ENCODE assay signal across 1 cellular context in the genomic region with DNA sequence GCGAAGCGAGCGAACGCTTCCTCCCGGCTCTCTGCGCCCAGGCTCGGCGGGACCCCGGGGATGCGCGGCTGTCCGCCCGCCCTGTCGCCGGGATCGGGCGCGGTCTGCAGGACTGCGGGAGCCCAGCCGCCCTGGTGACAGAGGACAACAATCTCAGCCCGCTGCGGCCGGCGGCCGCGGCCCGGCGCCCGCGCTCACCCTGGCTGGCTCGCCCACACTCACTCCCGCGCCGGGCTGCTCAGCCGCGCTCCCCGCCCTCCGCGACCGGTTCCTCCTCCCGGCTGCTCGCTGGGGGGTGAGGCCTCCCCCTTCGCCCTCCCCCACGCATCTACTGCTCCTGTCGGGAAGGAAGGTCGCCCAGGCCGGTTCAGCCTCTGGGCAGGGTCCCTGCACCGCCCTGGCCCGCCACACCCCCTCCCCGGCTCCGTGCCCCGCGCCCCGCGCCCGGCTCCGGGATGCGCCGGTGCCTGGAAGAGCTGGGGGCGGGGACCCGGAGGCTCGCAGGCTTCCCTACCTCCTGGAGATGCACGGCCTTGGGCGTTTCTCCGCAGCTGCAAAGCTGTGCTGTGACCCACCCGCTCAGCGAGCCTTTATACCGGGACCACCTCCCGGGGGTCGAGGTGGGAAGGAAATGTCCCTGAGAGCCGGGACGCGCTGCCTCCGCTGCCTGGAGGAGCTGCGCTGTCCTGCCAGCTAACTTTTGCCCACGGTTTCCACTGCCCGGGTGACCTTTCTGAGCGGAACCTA.
TF ChIP-seq lines count a peak whose summit lies in the region.

A gene with protein sequence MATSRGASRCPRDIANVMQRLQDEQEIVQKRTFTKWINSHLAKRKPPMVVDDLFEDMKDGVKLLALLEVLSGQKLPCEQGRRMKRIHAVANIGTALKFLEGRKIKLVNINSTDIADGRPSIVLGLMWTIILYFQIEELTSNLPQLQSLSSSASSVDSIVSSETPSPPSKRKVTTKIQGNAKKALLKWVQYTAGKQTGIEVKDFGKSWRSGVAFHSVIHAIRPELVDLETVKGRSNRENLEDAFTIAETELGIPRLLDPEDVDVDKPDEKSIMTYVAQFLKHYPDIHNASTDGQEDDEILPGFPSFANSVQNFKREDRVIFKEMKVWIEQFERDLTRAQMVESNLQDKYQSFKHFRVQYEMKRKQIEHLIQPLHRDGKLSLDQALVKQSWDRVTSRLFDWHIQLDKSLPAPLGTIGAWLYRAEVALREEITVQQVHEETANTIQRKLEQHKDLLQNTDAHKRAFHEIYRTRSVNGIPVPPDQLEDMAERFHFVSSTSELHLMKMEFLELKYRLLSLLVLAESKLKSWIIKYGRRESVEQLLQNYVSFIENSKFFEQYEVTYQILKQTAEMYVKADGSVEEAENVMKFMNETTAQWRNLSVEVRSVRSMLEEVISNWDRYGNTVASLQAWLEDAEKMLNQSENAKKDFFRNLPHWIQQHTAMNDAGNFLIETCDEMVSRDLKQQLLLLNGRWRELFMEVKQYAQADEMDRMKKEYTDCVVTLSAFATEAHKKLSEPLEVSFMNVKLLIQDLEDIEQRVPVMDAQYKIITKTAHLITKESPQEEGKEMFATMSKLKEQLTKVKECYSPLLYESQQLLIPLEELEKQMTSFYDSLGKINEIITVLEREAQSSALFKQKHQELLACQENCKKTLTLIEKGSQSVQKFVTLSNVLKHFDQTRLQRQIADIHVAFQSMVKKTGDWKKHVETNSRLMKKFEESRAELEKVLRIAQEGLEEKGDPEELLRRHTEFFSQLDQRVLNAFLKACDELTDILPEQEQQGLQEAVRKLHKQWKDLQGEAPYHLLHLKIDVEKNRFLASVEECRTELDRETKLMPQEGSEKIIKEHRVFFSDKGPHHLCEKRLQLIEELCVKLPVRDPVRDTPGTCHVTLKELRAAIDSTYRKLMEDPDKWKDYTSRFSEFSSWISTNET (N-terminal part only) (minus strand): TSS at position 688 of the 747 bp plus-strand sequence. CDS start 9,031 bp downstream, outside the sequence.

TF ChIP-seq in HEK293, 187 proteins besides CTCF, POLR2A, EP300 and RAD21 (continued from another document):
- TF ChIP-seq, protein P1, sequence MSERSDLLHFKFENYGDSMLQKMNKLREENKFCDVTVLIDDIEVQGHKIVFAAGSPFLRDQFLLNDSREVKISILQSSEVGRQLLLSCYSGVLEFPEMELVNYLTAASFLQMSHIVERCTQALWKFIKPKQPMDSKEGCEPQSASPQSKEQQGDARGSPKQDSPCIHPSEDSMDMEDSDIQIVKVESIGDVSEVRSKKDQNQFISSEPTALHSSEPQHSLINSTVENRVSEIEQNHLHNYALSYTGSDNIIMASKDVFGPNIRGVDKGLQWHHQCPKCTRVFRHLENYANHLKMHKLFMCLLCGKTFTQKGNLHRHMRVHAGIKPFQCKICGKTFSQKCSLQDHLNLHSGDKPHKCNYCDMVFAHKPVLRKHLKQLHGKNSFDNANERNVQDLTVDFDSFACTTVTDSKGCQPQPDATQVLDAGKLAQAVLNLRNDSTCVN (tag by site-specific recombination; optimal IDR thresholded peaks at IDR 0.05) = peak; percentile 88
- TF ChIP-seq ZNF214 (tag by site-specific recombination; IDR thresholded peaks at IDR 0.05; ENCODE audit: borderline replicate concordance) (no peak), ZNF76 (tag by site-specific recombination; IDR thresholded peaks at IDR 0.05; ENCODE audit: borderline replicate concordance, low read depth) (no peak), SP7 (tag by site-specific recombination; IDR thresholded peaks at IDR 0.05) (no peak), WT1 (tag by site-specific recombination; IDR thresholded peaks at IDR 0.05) (no peak), ZNF626 (tag by site-specific recombination; IDR thresholded peaks at IDR 0.05) (no peak), GLIS2 (tag by site-specific recombination; IDR thresholded peaks at IDR 0.05) (peak; percentile 91), ZNF10 (tag by site-specific recombination; IDR thresholded peaks at IDR 0.05) (no peak), SP3 (tag by site-specific recombination; IDR thresholded peaks at IDR 0.05) (peak; percentile 61), REPIN1 (tag by site-specific recombination; IDR thresholded peaks at IDR 0.05; ENCODE audit: low read depth) (no peak), ZNF530 (tag by site-specific recombination; IDR thresholded peaks at IDR 0.05; ENCODE audit: low read depth) (no peak), ZNF585B (tag by site-specific recombination; IDR thresholded peaks at IDR 0.05) (no peak), ZIC2 (tag by site-specific recombination; IDR thresholded peaks at IDR 0.05) (peak; percentile 6; the same call in 1 of the 2 replicates), ZNF37A (tag by site-specific recombination; IDR thresholded peaks at IDR 0.05) (no peak), GLIS1 (tag by site-specific recombination; IDR thresholded peaks at IDR 0.05) (peak; percentile 81), ZNF623 (tag by site-specific recombination; IDR thresholded peaks at IDR 0.05) (no peak), ZNF24 (tag by site-specific recombination; IDR thresholded peaks at IDR 0.05) (no peak), SP2 (tag by site-specific recombination; IDR thresholded peaks at IDR 0.05) (peak; percentile 59), ZNF221 (tag by site-specific recombination; IDR thresholded peaks at IDR 0.05; ENCODE audit: borderline replicate concordance) (no peak), ZNF555 (tag by site-specific recombination; conservative IDR thresholded peaks at IDR 0.05) (no peak), YY2 (tag by site-specific recombination; IDR thresholded peaks at IDR 0.05) (no peak), ZNF157 (tag by site-specific recombination; IDR thresholded peaks at IDR 0.05) (no peak), ZNF324 (tag by site-specific recombination; IDR thresholded peaks at IDR 0.05) (no peak)
- TF ChIP-seq, protein P2, sequence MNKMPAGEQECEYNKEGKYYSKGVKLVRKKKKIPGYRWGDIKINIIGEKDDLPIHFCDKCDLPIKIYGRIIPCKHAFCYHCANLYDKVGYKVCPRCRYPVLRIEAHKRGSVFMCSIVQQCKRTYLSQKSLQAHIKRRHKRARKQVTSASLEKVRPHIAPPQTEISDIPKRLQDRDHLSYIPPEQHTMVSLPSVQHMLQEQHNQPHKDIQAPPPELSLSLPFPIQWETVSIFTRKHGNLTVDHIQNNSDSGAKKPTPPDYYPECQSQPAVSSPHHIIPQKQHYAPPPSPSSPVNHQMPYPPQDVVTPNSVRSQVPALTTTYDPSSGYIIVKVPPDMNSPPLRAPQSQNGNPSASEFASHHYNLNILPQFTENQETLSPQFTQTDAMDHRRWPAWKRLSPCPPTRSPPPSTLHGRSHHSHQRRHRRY (tag by site-specific recombination; IDR thresholded peaks at IDR 0.05) = no peak
- TF ChIP-seq, protein P3, sequence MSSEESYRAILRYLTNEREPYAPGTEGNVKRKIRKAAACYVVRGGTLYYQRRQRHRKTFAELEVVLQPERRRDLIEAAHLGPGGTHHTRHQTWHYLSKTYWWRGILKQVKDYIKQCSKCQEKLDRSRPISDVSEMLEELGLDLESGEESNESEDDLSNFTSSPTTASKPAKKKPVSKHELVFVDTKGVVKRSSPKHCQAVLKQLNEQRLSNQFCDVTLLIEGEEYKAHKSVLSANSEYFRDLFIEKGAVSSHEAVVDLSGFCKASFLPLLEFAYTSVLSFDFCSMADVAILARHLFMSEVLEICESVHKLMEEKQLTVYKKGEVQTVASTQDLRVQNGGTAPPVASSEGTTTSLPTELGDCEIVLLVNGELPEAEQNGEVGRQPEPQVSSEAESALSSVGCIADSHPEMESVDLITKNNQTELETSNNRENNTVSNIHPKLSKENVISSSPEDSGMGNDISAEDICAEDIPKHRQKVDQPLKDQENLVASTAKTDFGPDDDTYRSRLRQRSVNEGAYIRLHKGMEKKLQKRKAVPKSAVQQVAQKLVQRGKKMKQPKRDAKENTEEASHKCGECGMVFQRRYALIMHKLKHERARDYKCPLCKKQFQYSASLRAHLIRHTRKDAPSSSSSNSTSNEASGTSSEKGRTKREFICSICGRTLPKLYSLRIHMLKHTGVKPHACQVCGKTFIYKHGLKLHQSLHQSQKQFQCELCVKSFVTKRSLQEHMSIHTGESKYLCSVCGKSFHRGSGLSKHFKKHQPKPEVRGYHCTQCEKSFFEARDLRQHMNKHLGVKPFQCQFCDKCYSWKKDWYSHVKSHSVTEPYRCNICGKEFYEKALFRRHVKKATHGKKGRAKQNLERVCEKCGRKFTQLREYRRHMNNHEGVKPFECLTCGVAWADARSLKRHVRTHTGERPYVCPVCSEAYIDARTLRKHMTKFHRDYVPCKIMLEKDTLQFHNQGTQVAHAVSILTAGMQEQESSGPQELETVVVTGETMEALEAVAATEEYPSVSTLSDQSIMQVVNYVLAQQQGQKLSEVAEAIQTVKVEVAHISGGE (tag by site-specific recombination; conservative IDR thresholded peaks at IDR 0.05; ENCODE audit: low read depth) = no peak
- TF ChIP-seq, protein P4, sequence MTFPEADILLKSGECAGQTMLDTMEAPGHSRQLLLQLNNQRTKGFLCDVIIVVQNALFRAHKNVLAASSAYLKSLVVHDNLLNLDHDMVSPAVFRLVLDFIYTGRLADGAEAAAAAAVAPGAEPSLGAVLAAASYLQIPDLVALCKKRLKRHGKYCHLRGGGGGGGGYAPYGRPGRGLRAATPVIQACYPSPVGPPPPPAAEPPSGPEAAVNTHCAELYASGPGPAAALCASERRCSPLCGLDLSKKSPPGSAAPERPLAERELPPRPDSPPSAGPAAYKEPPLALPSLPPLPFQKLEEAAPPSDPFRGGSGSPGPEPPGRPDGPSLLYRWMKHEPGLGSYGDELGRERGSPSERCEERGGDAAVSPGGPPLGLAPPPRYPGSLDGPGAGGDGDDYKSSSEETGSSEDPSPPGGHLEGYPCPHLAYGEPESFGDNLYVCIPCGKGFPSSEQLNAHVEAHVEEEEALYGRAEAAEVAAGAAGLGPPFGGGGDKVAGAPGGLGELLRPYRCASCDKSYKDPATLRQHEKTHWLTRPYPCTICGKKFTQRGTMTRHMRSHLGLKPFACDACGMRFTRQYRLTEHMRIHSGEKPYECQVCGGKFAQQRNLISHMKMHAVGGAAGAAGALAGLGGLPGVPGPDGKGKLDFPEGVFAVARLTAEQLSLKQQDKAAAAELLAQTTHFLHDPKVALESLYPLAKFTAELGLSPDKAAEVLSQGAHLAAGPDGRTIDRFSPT (tag by site-specific recombination; IDR thresholded peaks at IDR 0.05) = no peak
- TF ChIP-seq, protein P5, sequence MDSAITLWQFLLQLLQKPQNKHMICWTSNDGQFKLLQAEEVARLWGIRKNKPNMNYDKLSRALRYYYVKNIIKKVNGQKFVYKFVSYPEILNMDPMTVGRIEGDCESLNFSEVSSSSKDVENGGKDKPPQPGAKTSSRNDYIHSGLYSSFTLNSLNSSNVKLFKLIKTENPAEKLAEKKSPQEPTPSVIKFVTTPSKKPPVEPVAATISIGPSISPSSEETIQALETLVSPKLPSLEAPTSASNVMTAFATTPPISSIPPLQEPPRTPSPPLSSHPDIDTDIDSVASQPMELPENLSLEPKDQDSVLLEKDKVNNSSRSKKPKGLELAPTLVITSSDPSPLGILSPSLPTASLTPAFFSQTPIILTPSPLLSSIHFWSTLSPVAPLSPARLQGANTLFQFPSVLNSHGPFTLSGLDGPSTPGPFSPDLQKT (IDR thresholded peaks at IDR 0.05; ENCODE audit: borderline replicate concordance, low read depth, low read length) = no peak
- TF ChIP-seq, protein P6, sequence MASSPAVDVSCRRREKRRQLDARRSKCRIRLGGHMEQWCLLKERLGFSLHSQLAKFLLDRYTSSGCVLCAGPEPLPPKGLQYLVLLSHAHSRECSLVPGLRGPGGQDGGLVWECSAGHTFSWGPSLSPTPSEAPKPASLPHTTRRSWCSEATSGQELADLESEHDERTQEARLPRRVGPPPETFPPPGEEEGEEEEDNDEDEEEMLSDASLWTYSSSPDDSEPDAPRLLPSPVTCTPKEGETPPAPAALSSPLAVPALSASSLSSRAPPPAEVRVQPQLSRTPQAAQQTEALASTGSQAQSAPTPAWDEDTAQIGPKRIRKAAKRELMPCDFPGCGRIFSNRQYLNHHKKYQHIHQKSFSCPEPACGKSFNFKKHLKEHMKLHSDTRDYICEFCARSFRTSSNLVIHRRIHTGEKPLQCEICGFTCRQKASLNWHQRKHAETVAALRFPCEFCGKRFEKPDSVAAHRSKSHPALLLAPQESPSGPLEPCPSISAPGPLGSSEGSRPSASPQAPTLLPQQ (tag by site-specific recombination; IDR thresholded peaks at IDR 0.05) = no peak
- TF ChIP-seq, protein P7, sequence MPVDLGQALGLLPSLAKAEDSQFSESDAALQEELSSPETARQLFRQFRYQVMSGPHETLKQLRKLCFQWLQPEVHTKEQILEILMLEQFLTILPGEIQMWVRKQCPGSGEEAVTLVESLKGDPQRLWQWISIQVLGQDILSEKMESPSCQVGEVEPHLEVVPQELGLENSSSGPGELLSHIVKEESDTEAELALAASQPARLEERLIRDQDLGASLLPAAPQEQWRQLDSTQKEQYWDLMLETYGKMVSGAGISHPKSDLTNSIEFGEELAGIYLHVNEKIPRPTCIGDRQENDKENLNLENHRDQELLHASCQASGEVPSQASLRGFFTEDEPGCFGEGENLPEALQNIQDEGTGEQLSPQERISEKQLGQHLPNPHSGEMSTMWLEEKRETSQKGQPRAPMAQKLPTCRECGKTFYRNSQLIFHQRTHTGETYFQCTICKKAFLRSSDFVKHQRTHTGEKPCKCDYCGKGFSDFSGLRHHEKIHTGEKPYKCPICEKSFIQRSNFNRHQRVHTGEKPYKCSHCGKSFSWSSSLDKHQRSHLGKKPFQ (tag by site-specific recombination; IDR thresholded peaks at IDR 0.05) = no peak
- TF ChIP-seq, protein P8, sequence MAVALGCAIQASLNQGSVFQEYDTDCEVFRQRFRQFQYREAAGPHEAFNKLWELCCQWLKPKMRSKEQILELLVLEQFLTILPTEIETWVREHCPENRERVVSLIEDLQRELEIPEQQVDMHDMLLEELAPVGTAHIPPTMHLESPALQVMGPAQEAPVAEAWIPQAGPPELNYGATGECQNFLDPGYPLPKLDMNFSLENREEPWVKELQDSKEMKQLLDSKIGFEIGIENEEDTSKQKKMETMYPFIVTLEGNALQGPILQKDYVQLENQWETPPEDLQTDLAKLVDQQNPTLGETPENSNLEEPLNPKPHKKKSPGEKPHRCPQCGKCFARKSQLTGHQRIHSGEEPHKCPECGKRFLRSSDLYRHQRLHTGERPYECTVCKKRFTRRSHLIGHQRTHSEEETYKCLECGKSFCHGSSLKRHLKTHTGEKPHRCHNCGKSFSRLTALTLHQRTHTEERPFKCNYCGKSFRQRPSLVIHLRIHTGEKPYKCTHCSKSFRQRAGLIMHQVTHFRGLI (tag by site-specific recombination; IDR thresholded peaks at IDR 0.05) = peak; percentile 38; the same call in 1 of the 2 replicates
